ENCODE assay signal across 32 cellular contexts in genomic region chrX:108157628-108158027, GRCh38.
"Had no signal": no experiment of that assay in that cellular context is flagged by ENCODE, and none has a peak within 500 bp of the region (broad histone marks: within the 10 kb centered on the region; RNA-seq: fewer than 3 reads in every experiment).

No MANE protein-coding gene starts in this region.

- H3K4me1 ChIP-seq: SJCRH30 had no signal

- H3K36me3 ChIP-seq: SJCRH30 had no signal

- H3K27ac ChIP-seq: PC-9, RWPE1, SJCRH30, SK-N-MC had no signal

- H3K27me3 ChIP-seq: SJCRH30 had no signal

- H3K27ac Mint-ChIP-seq: T-cell had no signal

- H3K4me3 ChIP-seq: PC-9, SJCRH30, SK-N-MC had no signal

- H3K4me2 ChIP-seq: PC-9 had no signal

- H3K9me3 Mint-ChIP-seq: T-cell had no signal

- DNase-seq: Karpas-422, NCI-H1048, NCI-H1092 treated with DMSO at 0.1 percent for 48 hours, NCI-H1105 treated with DMSO at 0.1 percent for 48 hours, NCI-H1417, NCI-H1436, NCI-H146, NCI-H1694, NCI-H187, NCI-H1930, NCI-H2029 treated with DMSO at 0.1 percent for 48 hours, NCI-H2081 treated with DMSO at 0.1 percent for 48 hours, NCI-H2107, NCI-H2171, NCI-H226, NCI-H446 treated with DMSO at 0.1 percent for 48 hours, NCI-H510A, NCI-H524, NCI-H526, NCI-H69, NCI-H748 treated with DMSO at 0.1 percent for 48 hours, NCI-H82, PC-9, SHP77, SIG-M5, SJCRH30, T-cell had no signal

- H3K9me3 ChIP-seq: SJCRH30 had no signal

- ATAC-seq: Panc1, Right ventricle myocardium inferior, SK-N-SH treated with all-trans-retinoic acid at 6 μM for 48 hours, T-cell had no signal

- H3K4me3 Mint-ChIP-seq: T-cell had no signal

- H3K4me1 Mint-ChIP-seq: T-cell had no signal

- H2AFZ ChIP-seq: PC-9 had no signal
